23 cellular contexts compared by ENCODE assay signal in the genomic region with DNA sequence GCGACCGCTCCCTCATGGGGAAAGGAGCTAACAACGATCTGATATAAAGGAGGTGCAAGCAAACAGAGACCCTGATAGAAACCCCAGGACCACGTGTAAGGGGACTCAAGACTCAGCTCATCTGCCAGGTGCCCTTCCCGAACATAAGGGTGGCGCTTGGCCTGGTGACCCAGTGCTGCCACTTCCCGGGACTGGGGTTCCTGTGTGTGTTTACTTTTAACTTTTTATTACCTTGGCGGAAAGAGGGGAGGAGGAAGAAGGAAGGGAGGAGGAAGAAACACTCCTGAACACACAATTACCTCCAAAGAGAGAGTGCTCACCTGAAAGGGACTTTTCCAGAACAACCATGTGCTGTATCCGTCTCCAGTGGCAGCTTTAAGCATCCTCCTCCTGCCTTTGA. TPM values are rescaled to one million over a fixed set of nuclear protein-coding genes. Genes with fewer than 3 reads are reported as not detected.
"Had no signal": no experiment of that assay in that cellular context is flagged by ENCODE, and none has a peak within 500 bp of the region (broad histone marks: within the 10 kb centered on the region; RNA-seq: fewer than 3 reads in every experiment).

No MANE protein-coding gene starts in this region.

- H3K9me3 ChIP-seq: breast epithelium, esophagus squamous epithelium, gastrocnemius medialis, lower lobe of right lung, tibial artery had no signal

- ATAC-seq: activated CD4-positive, alpha-beta T cell treated with anti-CD3 and anti-CD28 coated beads for 36 hours; activated T-cell treated with anti-CD3 and anti-CD28 coated beads, Interleukin-2, amount 50 U/mL, for 4 hours; gastrocnemius medialis; left lobe of liver; lower lobe of right lung; right cardiac atrium; stimulated activated naive CD8-positive, alpha-beta T cell treated with anti-CD3 and anti-CD28 coated beads, Interleukin-15, Interleukin-2, amounts not matched to agents 100 U/mL and 50 U/mL, for 24 hours had no signal

- DNase-seq: activated CD4-positive, alpha-beta T cell treated with anti-CD3 and anti-CD28 coated beads for 36 hours; activated CD4-positive, alpha-beta T cell treated with anti-CD3 and anti-CD28 coated beads, Interleukin-2, amount 50 U/mL, for 48 hours; activated CD8-positive, alpha-beta memory T cell treated with anti-CD3 and anti-CD28 coated beads, Interleukin-2, amount 50 U/mL, for 48 hours; activated naive CD4-positive, alpha-beta T cell; activated naive CD8-positive, alpha-beta T cell treated with anti-CD3 and anti-CD28 coated beads for 36 hours; activated T-cell treated with anti-CD3 and anti-CD28 coated beads, Interleukin-2, amount 50 U/mL, for 4 hours; amniotic stem cell; dorsolateral prefrontal cortex; esophagus squamous epithelium; gastrocnemius medialis; lower lobe of right lung; nucleus accumbens; right cardiac atrium; stimulated activated CD4-positive, alpha-beta T cell treated with anti-CD3 and anti-CD28 coated beads, Interleukin-12 subunit alpha, Interleukin-12 subunit beta, amount 100 ng/mL, for 4 hours; stimulated activated CD4-positive, alpha-beta T cell treated with anti-CD3 and anti-CD28 coated beads, Interleukin-4, amount 100 ng/mL, for 4 hours; stimulated activated naive CD8-positive, alpha-beta T cell treated with anti-CD3 and anti-CD28 coated beads, Interleukin-15, Interleukin-2, amounts not matched to agents 100 U/mL and 50 U/mL, for 24 hours; substantia nigra; T-helper 1 cell; tibial artery had no signal

- H3K36me3 ChIP-seq: breast epithelium, esophagus squamous epithelium, gastrocnemius medialis, lower lobe of right lung, tibial artery had no signal

- H3K4me1 ChIP-seq: breast epithelium, esophagus squamous epithelium, gastrocnemius medialis, lower lobe of right lung, parathyroid adenoma, tibial artery had no signal

- H3K27me3 ChIP-seq: breast epithelium, dorsolateral prefrontal cortex, esophagus squamous epithelium, gastrocnemius medialis, tibial artery had no signal

- H3K27ac ChIP-seq: breast epithelium, dorsolateral prefrontal cortex, esophagus squamous epithelium, gastrocnemius medialis, lower lobe of right lung, parathyroid adenoma, tibial artery had no signal

- H3K4me3 ChIP-seq: breast epithelium, dorsolateral prefrontal cortex, esophagus squamous epithelium, gastrocnemius medialis, lower lobe of right lung, tibial artery had no signal

RNA-seq across cellular contexts. Expression of a gene that starts 56.5 kb away (rescaled TPM):
- total RNA-seq: gastrocnemius medialis, pulmonary artery endothelial cell had no signal
